8 cellular contexts compared by ENCODE assay signal in genomic region chr14:23285530-23286019, GRCh38. TPM values are rescaled to one million over a fixed set of nuclear protein-coding genes. Genes with fewer than 3 reads are reported as not detected.
DNase-seq lines count a peak whose midpoint lies in the region; ATAC-seq and TF ChIP-seq lines count a peak whose summit lies in the region.

No MANE protein-coding gene starts in this region.

- TF ChIP-seq CTCF in OCI-LY1 (IDR thresholded peaks at IDR 0.05; ENCODE audit: low read length) (no peak), mucosa of descending colon (IDR thresholded peaks at IDR 0.05) (no peak)

- H3K9ac ChIP-seq in OCI-LY1 (ENCODE audit: low read length): peak overlapping the region; percentile 89
- H3K9ac ChIP-seq in duodenal mucosa (ENCODE audit: low read depth in 1 of 2, low read length in 2 of 2): peak overlapping the region; percentile 67 to 96

- H3K9me3 ChIP-seq in OCI-LY1 (ENCODE audit: low read length) (no peaks in the 10 kb centered on the region), duodenal mucosa (ENCODE audit: control insufficient read depth in 1 of 2, low read length in 2 of 2) (no peaks in the 10 kb centered on the region), mucosa of descending colon (no peaks in the 10 kb centered on the region)

- H3K79me2 ChIP-seq in OCI-LY1 (ENCODE audit: insufficient read depth, low read length): no peaks in the 10 kb centered on the region

- peak; percentile 20 for ATAC-seq in GM18867 (IDR thresholded peaks at IDR 0.05; ENCODE audit: unreplicated experiment)
- peak; percentile 26 for ATAC-seq in HG02571 (IDR thresholded peaks at IDR 0.05; ENCODE audit: unreplicated experiment)
- ATAC-seq in mucosa of descending colon: peak; percentile 42
- no peak for ATAC-seq in HG02970 (IDR thresholded peaks at IDR 0.05; ENCODE audit: low FRiP score, unreplicated experiment)

- intact Hi-C loops in mucosa of descending colon (cut with DNase I, micrococcal nuclease): loop anchor here in 1 of 2 donors (10.0 kb wide), 1 partner anchor 191 kb away; the partner anchor contains the start of genes ACIN1 and C14orf119

- H3K9me2 ChIP-seq in OCI-LY1 (ENCODE audit: low read depth, low read length): no peaks in the 10 kb centered on the region

- H3K27ac ChIP-seq in OCI-LY1 (ENCODE audit: low read depth, low read length, poor library complexity, severe bottlenecking): peak overlapping the region; percentile 42
- peak overlapping the region; percentile 83 for H3K27ac ChIP-seq in duodenal mucosa (ENCODE audit: low read depth, low read length)

- no peak overlapping the region for H2AFZ ChIP-seq in OCI-LY1 (ENCODE audit: low read length)

- peak in 1 of 3 donors; percentile 43 for DNase-seq in mucosa of descending colon
- DNase-seq in EL: no peak
- DNase-seq in RPMI8226: no peak

- H3K36me3 ChIP-seq in OCI-LY1 (ENCODE audit: insufficient read depth, low read length): no peaks in the 10 kb centered on the region
- H3K36me3 ChIP-seq in duodenal mucosa (ENCODE audit: control insufficient read depth in 1 of 2, insufficient read depth in 2 of 2, low read length in 2 of 2): peaks cover 0 to 6% of the 10 kb centered on the region in 2 donors
- H3K36me3 ChIP-seq in mucosa of descending colon (ENCODE audit: low read depth): no peaks in the 10 kb centered on the region

- peak overlapping the region; percentile 80 for H3K4me3 ChIP-seq in OCI-LY1 (ENCODE audit: low read depth, low read length, poor library complexity, severe bottlenecking)
- peak overlapping the region; percentile 76 to 96 for H3K4me3 ChIP-seq in duodenal mucosa (ENCODE audit: low read depth in 1 of 2, low read length in 2 of 2)
- peak overlapping the region; percentile 76 for H3K4me3 ChIP-seq in mucosa of descending colon

- peaks cover 22% of the 10 kb centered on the region for H3K4me1 ChIP-seq in OCI-LY1 (ENCODE audit: insufficient read depth, low read length, severe bottlenecking)
- H3K4me1 ChIP-seq in duodenal mucosa (ENCODE audit: control insufficient read depth in 1 of 2, insufficient read depth in 2 of 2, low read length in 2 of 2): peaks cover 13 to 19% of the 10 kb centered on the region in 2 donors
- H3K4me1 ChIP-seq in mucosa of descending colon (ENCODE audit: low read depth): peaks cover 11% of the 10 kb centered on the region

- H3K27me3 ChIP-seq in OCI-LY1 (ENCODE audit: insufficient read depth, low read length): no peaks in the 10 kb centered on the region
- no peaks in the 10 kb centered on the region for H3K27me3 ChIP-seq in duodenal mucosa (ENCODE audit: control insufficient read depth in 1 of 2, insufficient read depth in 2 of 2, low read length in 2 of 2)

- peak overlapping the region; percentile 87 for H3K4me2 ChIP-seq in OCI-LY1 (ENCODE audit: low read length)

- H4K20me1 ChIP-seq in OCI-LY1 (ENCODE audit: insufficient read depth, low read length): no peaks in the 10 kb centered on the region

- no peaks in the 10 kb centered on the region for H3F3A ChIP-seq in OCI-LY1 (ENCODE audit: insufficient read depth, low read length)

RNA-seq across cellular contexts. Expression of gene HOMEZ, which starts 0.4 kb away (rescaled TPM):
- 10 to 100 TPM; 15.3 to 18.3 (median 17.3) TPM for total RNA-seq in mucosa of descending colon

RNA-seq across cellular contexts. Expression of gene PPP1R3E, which starts 17.1 kb away (rescaled TPM):
- 10 to 100 TPM; 16.2 to 17.3 (median 17.1) TPM for total RNA-seq in mucosa of descending colon

RNA-seq across cellular contexts. Expression of gene BCL2L2, which starts 21.1 kb away (rescaled TPM):
- total RNA-seq in mucosa of descending colon: 100 to 1,000 TPM in 1 of 3 donors, 10 to 100 TPM in 2; 40.6 to 116 (median 41.4) TPM

RNA-seq across cellular contexts. Expression of gene PABPN1, which starts 35.7 kb away (rescaled TPM):
- total RNA-seq in mucosa of descending colon: 100 to 1,000 TPM; 157 to 185 (median 157) TPM

RNA-seq across cellular contexts. Expression of gene RNF212B, which starts 47.8 kb away (rescaled TPM):
- total RNA-seq in mucosa of descending colon: not detected
